Comparison of ENCODE assay signal across 8 cellular contexts in the genomic region with DNA sequence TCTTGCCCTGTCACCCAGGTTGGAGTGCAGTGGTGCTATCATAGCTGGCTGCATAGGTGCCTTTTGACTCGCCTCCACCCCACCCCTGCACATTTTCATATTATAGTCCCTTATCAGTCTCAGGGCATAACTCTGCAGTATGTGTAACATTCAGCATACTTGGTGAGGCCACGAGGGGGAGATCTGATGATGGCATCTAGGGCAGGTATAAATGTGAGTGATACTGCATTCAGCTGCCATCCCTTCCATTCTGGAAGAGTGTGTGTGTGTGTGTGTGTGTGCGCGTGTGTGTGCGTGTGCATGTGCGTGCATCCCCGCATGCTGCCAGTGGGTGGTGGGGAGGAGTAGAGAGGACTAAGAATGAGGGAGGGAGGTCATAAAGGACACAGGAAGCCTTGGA.
DNase-seq lines count a peak whose midpoint lies in the region; ATAC-seq, FAIRE-seq and TF ChIP-seq lines count a peak whose summit lies in the region.

No MANE protein-coding gene starts in this region.

- H3K36me3 ChIP-seq in endodermal cell (ENCODE audit: control insufficient read depth, insufficient read depth, low read length) = no peaks in the 10 kb centered on the region

- H3K4me3 Mint-ChIP-seq in T-helper 17 cell = peak overlapping the region; percentile 50
- H3K4me3 Mint-ChIP-seq in endodermal cell = no peak overlapping the region

- TF ChIP-seq POLR2A in A549 (IDR thresholded peaks at IDR 0.05; ENCODE audit: low read length) = no peak

- no peak overlapping the region for H3K4me2 ChIP-seq in A549

- H3K27ac Mint-ChIP-seq in T-helper 17 cell (peak overlapping the region; percentile 34), endodermal cell (peak overlapping the region; percentile 31)

- H3K27ac ChIP-seq in A549 (no peak overlapping the region), endodermal cell (ENCODE audit: low read depth, low read length) (no peak overlapping the region)

- no peaks in the 10 kb centered on the region for H3K27me3 ChIP-seq in endodermal cell (ENCODE audit: control insufficient read depth, insufficient read depth, low read length, poor library complexity, severe bottlenecking)

- peak; percentile 17 to 42 for DNase-seq in A549 (ENCODE audit: low read depth in 1 of 2, low spot score in 1 of 2)
- DNase-seq in T-helper 17 cell = peak in 1 of 3 donors; percentile 4
- no peak for DNase-seq in endodermal cell
- peak; percentile 14 for DNase-seq in stimulated activated CD8-positive, alpha-beta memory T cell treated with anti-CD3 and anti-CD28 coated beads, Interleukin-15, amount 100 ng/mL, for 1 hour (ENCODE audit: low read depth)
- DNase-seq in NCI-H2171 (lab: John Stamatoyannopoulos, UW) = no peak
- DNase-seq in foreskin fibroblast = no peak
- DNase-seq in activated effector memory CD4-positive, alpha-beta T cell treated with Interleukin-2 at 50 U/mL for 16 hours = no peak

- H3K4me1 Mint-ChIP-seq in T-helper 17 cell (peaks cover 62% of the 10 kb centered on the region), endodermal cell (peaks cover 57% of the 10 kb centered on the region)

- ATAC-seq in A549 (peak; percentile 72 to 88; a peak in 3 of 6 replicates), GM21390 (IDR thresholded peaks at IDR 0.05; ENCODE audit: unreplicated experiment) (peak; percentile 33), T-helper 17 cell (peak; percentile 70)

- no peak overlapping the region for H3K9ac ChIP-seq in endodermal cell (ENCODE audit: extremely low read depth, low read length, poor library complexity, severe bottlenecking)

- H3K4me1 ChIP-seq in A549 (peaks cover 51% of the 10 kb centered on the region), endodermal cell (ENCODE audit: control insufficient read depth, insufficient read depth, low read length) (peaks cover 8% of the 10 kb centered on the region)

- no peaks in the 10 kb centered on the region for H3K36me3 Mint-ChIP-seq in T-helper 17 cell (ENCODE audit: low read depth)
- peaks cover 8% of the 10 kb centered on the region for H3K36me3 Mint-ChIP-seq in endodermal cell (ENCODE audit: low read depth)

- peaks cover 3% of the 10 kb centered on the region for H3K9me3 Mint-ChIP-seq in endodermal cell

- H3K4me3 ChIP-seq in A549 = no peak overlapping the region
- H3K4me3 ChIP-seq in endodermal cell (ENCODE audit: low read length) = no peak overlapping the region
- H3K4me3 ChIP-seq in foreskin fibroblast (ENCODE audit: low read depth in 1 of 2, low read length in 2 of 2) = no peak overlapping the region

- WGBS in A549 (ENCODE audit: missing lambda C conversion rate) = 68% methylated on average over 7 of the region's 7 CpGs
- WGBS in endodermal cell (ENCODE audit: insufficient coverage in 1 of 2, insufficient read length in 1 of 2), 2 experiments = 71 to 87% methylated on average over 6 to 7 of the region's 7 CpGs

- FAIRE-seq in A549 (lab: Jason Lieb, UNC) = no peak

- CTCF ChIA-PET in A549 (lab: Yijun Ruan, JAX) = interaction anchor here (0.8 to 1.9 kb wide), 4 partner anchors 8 to 114 kb away, joined by 3 to 8 read pairs (median 4); no protein-coding TSS in a partner anchor

- H3K27me3 Mint-ChIP-seq in T-helper 17 cell (no peaks in the 10 kb centered on the region), endodermal cell (ENCODE audit: insufficient read depth) (no peaks in the 10 kb centered on the region)

- TF ChIP-seq RAD21 in A549 (conservative IDR thresholded peaks at IDR 0.05 in 1 of 2, IDR thresholded peaks at IDR 0.05 in 1 of 2) = peak; percentile 15 to 40; a peak in 2 of 5 replicates

- TF ChIP-seq EP300 in A549 (IDR thresholded peaks at IDR 0.05) = no peak

- peak; percentile 11; the same call in 1 of the 3 replicates for TF ChIP-seq CTCF in A549 (IDR thresholded peaks at IDR 0.05)
- peak; percentile 28 for TF ChIP-seq CTCF in endodermal cell (conservative IDR thresholded peaks at IDR 0.05)
- no peak for TF ChIP-seq CTCF in foreskin fibroblast (IDR thresholded peaks at IDR 0.05; ENCODE audit: low read depth, low read length)

- no peaks in the 10 kb centered on the region for H3K9me3 ChIP-seq in A549
- no peaks in the 10 kb centered on the region for H3K9me3 ChIP-seq in T-helper 17 cell (ENCODE audit: control insufficient read depth, low read length, poor library complexity, severe bottlenecking)
- no peaks in the 10 kb centered on the region for H3K9me3 ChIP-seq in endodermal cell (ENCODE audit: control insufficient read depth, low read length)

- POLR2A ChIA-PET in A549 (lab: Yijun Ruan, JAX) = no interaction called here

TF ChIP-seq in A549, 52 proteins besides CTCF, POLR2A, EP300 and RAD21:
- TF ChIP-seq HEYL (CRISPR knock-in tag; IDR thresholded peaks at IDR 0.05) = no peak
- TF ChIP-seq RCOR1 (IDR thresholded peaks at IDR 0.05; ENCODE audit: low read depth, low read length) = no peak
- TF ChIP-seq ZSCAN20 (CRISPR knock-in tag; IDR thresholded peaks at IDR 0.05) = no peak
- peak; percentile 19; the same call in 1 of the 3 replicates for TF ChIP-seq SMC3 (IDR thresholded peaks at IDR 0.05)
- no peak for TF ChIP-seq CHD4 (IDR thresholded peaks at IDR 0.05; ENCODE audit: borderline replicate concordance)
- TF ChIP-seq, protein P1, sequence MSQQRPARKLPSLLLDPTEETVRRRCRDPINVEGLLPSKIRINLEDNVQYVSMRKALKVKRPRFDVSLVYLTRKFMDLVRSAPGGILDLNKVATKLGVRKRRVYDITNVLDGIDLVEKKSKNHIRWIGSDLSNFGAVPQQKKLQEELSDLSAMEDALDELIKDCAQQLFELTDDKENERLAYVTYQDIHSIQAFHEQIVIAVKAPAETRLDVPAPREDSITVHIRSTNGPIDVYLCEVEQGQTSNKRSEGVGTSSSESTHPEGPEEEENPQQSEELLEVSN (IDR thresholded peaks at IDR 0.05; ENCODE audit: borderline replicate concordance, low read depth) = no peak

Comparison
In these comparisons a context has a peak if more than half of its experiments do, and no peak if none do; other contexts are left out.
1. DNase-seq: peak in A549 (2 of 2) and stimulated activated CD8-positive, alpha-beta memory T cell treated with anti-CD3 and anti-CD28 coated beads, Interleukin-15, amount 100 ng/mL, for 1 hour (single experiment); none in endodermal cell (single experiment), NCI-H2171 (single experiment), foreskin fibroblast (0 of 2) and activated effector memory CD4-positive, alpha-beta T cell treated with Interleukin-2 at 50 U/mL for 16 hours (single experiment).
2. Peak in every context shown above with its lines, with median percentiles within 50 percentile points of each other: ATAC-seq.